ENCODE assay signal across 8 cellular contexts in genomic region chr11:102109896-102110760, GRCh38. TPM values are rescaled to one million over a fixed set of nuclear protein-coding genes. Genes with fewer than 3 reads are reported as not detected.
DNase-seq lines count a peak whose midpoint lies in the region; ATAC-seq and TF ChIP-seq lines count a peak whose summit lies in the region.

Gene YAP1, plus strand, starts transcription at chr11:102110447. Its CDS starts 402 bp downstream, at chr11:102110849.

- peaks cover 14% of the 10 kb centered on the region for H3K4me1 Mint-ChIP-seq in activated CD4-positive, alpha-beta memory T cell treated with anti-CD3 and anti-CD28 coated beads, Interleukin-2, amount 10 ng/mL, durations not matched to agents 7 days and 5 days

- H3K9me3 ChIP-seq in duodenal mucosa (ENCODE audit: control insufficient read depth in 1 of 2, low read length in 2 of 2): no peaks in the 10 kb centered on the region

- H3K36me3 ChIP-seq in duodenal mucosa (ENCODE audit: control insufficient read depth in 1 of 2, insufficient read depth in 2 of 2, low read length in 2 of 2): no peaks in the 10 kb centered on the region

- peak within 1 kb of the TSS; percentile 53 for H3K4me3 ChIP-seq in GM12865 (ENCODE audit: low read depth, low read length)
- H3K4me3 ChIP-seq in duodenal mucosa (ENCODE audit: low read depth in 1 of 2, low read length in 2 of 2): peak within 1 kb of the TSS; percentile 80 to 85
- peak within 1 kb of the TSS; percentile 59 for H3K4me3 ChIP-seq in lower leg skin (ENCODE audit: low read depth, poor library complexity, severe bottlenecking)

- no peak within 1 kb of the TSS for H3K27ac Mint-ChIP-seq in activated CD4-positive, alpha-beta memory T cell treated with anti-CD3 and anti-CD28 coated beads, Interleukin-2, amount 10 ng/mL, durations not matched to agents 7 days and 5 days

- TF ChIP-seq POLR2A in lower leg skin (IDR thresholded peaks at IDR 0.05): no peak

- WGBS in lower leg skin, 2 donors: 0% methylated on average over 90 to 92 of the region's 104 CpGs

- intact Hi-C loops in lower leg skin (cut with DNase I; ENCODE audit: low total_unique reads): no loop called here

- CTCF ChIA-PET in activated CD4-positive, alpha-beta memory T cell treated with anti-CD3 and anti-CD28 coated beads, Interleukin-2, amount 10 ng/mL, durations not matched to agents 7 days and 5 days (lab: Charles Lee): no interaction called here

- no peak for TF ChIP-seq CTCF in GM12865 (IDR thresholded peaks at IDR 0.05; ENCODE audit: insufficient read depth, low read depth, low read length, missing control alignments)
- no peak for TF ChIP-seq CTCF in lower leg skin (IDR thresholded peaks at IDR 0.05)

- peak within 1 kb of the TSS; percentile 78 to 90 for H3K9ac ChIP-seq in duodenal mucosa (ENCODE audit: low read depth in 1 of 2, low read length in 2 of 2)

- ATAC-seq in HG02571 (IDR thresholded peaks at IDR 0.05; ENCODE audit: unreplicated experiment): peak; percentile 77

- H3K36me3 Mint-ChIP-seq in activated CD4-positive, alpha-beta memory T cell treated with anti-CD3 and anti-CD28 coated beads, Interleukin-2, amount 10 ng/mL, durations not matched to agents 7 days and 5 days (ENCODE audit: low read depth): peaks cover 2% of the 10 kb centered on the region

- peak within 1 kb of the TSS; percentile 88 for H3K4me3 Mint-ChIP-seq in activated CD4-positive, alpha-beta memory T cell treated with anti-CD3 and anti-CD28 coated beads, Interleukin-2, amount 10 ng/mL, durations not matched to agents 7 days and 5 days

- POLR2A ChIA-PET in activated CD4-positive, alpha-beta memory T cell treated with anti-CD3 and anti-CD28 coated beads, Interleukin-2, amount 10 ng/mL, durations not matched to agents 7 days and 5 days (lab: Charles Lee): no interaction called here

- H3K27me3 ChIP-seq in duodenal mucosa (ENCODE audit: control insufficient read depth in 1 of 2, insufficient read depth in 2 of 2, low read length in 2 of 2): no peaks in the 10 kb centered on the region

- peak within 1 kb of the TSS; percentile 93 for H3K27ac ChIP-seq in duodenal mucosa (ENCODE audit: low read depth, low read length)

- H3K27me3 Mint-ChIP-seq in activated CD4-positive, alpha-beta memory T cell treated with anti-CD3 and anti-CD28 coated beads, Interleukin-2, amount 10 ng/mL, durations not matched to agents 7 days and 5 days: peaks cover 50% of the 10 kb centered on the region

- H3K4me1 ChIP-seq in duodenal mucosa (ENCODE audit: control insufficient read depth in 1 of 2, insufficient read depth in 2 of 2, low read length in 2 of 2): peaks cover under 1 to 7% of the 10 kb centered on the region in 2 donors

- H3K9me3 Mint-ChIP-seq in activated CD4-positive, alpha-beta memory T cell treated with anti-CD3 and anti-CD28 coated beads, Interleukin-2, amount 10 ng/mL, durations not matched to agents 7 days and 5 days: no peaks in the 10 kb centered on the region

- DNase-seq in GM12865 (ENCODE audit: low read depth): peak; percentile 82
- peak; percentile 61 for DNase-seq in NCI-H1048 (lab: John Stamatoyannopoulos, UW)
- DNase-seq in activated CD4-positive, alpha-beta memory T cell treated with anti-CD3 and anti-CD28 coated beads, Interleukin-2, amount 10 ng/mL, durations not matched to agents 7 days and 5 days: peak; percentile 67
- peak; percentile 86 to 97 for DNase-seq in lower leg skin (ENCODE audit: low spot score in 2 of 2)
- DNase-seq in stimulated activated CD4-positive, alpha-beta T cell treated with anti-CD3 and anti-CD28 coated beads, Interleukin-4, amount 100 ng/mL, for 1 hour: peak; percentile 74
- DNase-seq in NAMALWA (ENCODE audit: low spot score): no peak

RNA-seq across cellular contexts. Expression of gene YAP1, which starts in this region (rescaled TPM):
- under 1 TPM; 0.18 to 0.28 TPM for total RNA-seq in activated CD4-positive, alpha-beta memory T cell treated with anti-CD3 and anti-CD28 coated beads, Interleukin-2, amount 10 ng/mL, durations not matched to agents 7 days and 5 days
- 100 to 1,000 TPM; 164 to 241 (median 211) TPM for total RNA-seq in lower leg skin

Comparison
In these comparisons a context has a peak if more than half of its experiments do, and no peak if none do; other contexts are left out.
1. RNA of gene YAP1 (total RNA-seq): 164 to 241 TPM in lower leg skin; 0.18 to 0.28 TPM in activated CD4-positive, alpha-beta memory T cell treated with anti-CD3 and anti-CD28 coated beads, Interleukin-2, amount 10 ng/mL, durations not matched to agents 7 days and 5 days; every median in the first group is over 100 times any median in the second.
2. Peak in DNase-seq in activated CD4-positive, alpha-beta memory T cell treated with anti-CD3 and anti-CD28 coated beads, Interleukin-2, amount 10 ng/mL, durations not matched to agents 7 days and 5 days; RNA of the gene not detected or under 1 TPM.
3. Peak in every context shown above with its lines, with median percentiles within 50 percentile points of each other: H3K4me3 ChIP-seq.